In genomic region chr12:74535536-74535935, GRCh38 we compare ENCODE assay signal across 1 cellular context.
TF ChIP-seq lines count a peak whose summit lies in the region.

No MANE protein-coding gene starts in this region.

TF ChIP-seq in IMR-90, 13 proteins besides CTCF, POLR2A, EP300 and RAD21:
- TF ChIP-seq USF2 (IDR thresholded peaks at IDR 0.05; ENCODE audit: low read depth, low read length) (no peak), SMC3 (IDR thresholded peaks at IDR 0.05; ENCODE audit: low read depth, low read length) (no peak), ELK1 (IDR thresholded peaks at IDR 0.05; ENCODE audit: borderline replicate concordance, low read depth, low read length) (no peak), MAFK (IDR thresholded peaks at IDR 0.05; ENCODE audit: low read depth, low read length) (no peak), FOS (IDR thresholded peaks at IDR 0.05; ENCODE audit: low read depth, low read length) (no peak), MAZ (IDR thresholded peaks at IDR 0.05; ENCODE audit: borderline replicate concordance, low read depth, low read length) (no peak), RFX5 (IDR thresholded peaks at IDR 0.05; ENCODE audit: low read depth, low read length) (no peak), MXI1 (IDR thresholded peaks at IDR 0.05; ENCODE audit: borderline replicate concordance, low read depth, low read length) (no peak), RCOR1 (IDR thresholded peaks at IDR 0.05; ENCODE audit: insufficient replicate concordance, low read length) (no peak), BHLHE40 (IDR thresholded peaks at IDR 0.05; ENCODE audit: low read depth, low read length) (no peak), CEBPB (IDR thresholded peaks at IDR 0.05; ENCODE audit: low read depth, low read length) (no peak), NFE2L2 (IDR thresholded peaks at IDR 0.05; ENCODE audit: low read depth, low read length) (no peak), CHD1 (IDR thresholded peaks at IDR 0.05; ENCODE audit: low read depth, low read length) (no peak)
